Comparison of ENCODE assay signal across 24 cellular contexts in the genomic region with DNA sequence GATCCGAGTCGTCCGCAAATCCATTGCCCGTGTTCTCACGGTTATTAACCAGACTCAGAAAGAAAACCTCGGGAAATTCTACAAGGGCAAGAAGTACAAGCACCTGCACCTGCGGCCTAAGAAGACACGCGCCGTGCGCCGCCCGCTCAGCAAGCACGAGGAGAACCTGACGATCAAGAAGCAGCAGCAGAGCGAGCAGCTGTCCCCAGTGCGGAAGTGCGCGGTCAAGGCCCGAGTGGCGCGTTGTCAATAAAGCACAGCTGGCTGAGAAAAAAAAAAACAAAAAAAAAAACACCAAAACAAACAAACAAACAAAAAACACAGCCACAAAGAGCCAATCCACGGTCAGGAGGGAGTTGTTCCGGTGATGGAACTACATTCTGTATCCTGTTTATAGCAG. TPM values are rescaled to one million over a fixed set of nuclear protein-coding genes. Genes with fewer than 3 reads are reported as not detected.
DNase-seq lines count a peak whose midpoint lies in the region; ATAC-seq, FAIRE-seq and TF ChIP-seq lines count a peak whose summit lies in the region.
"Had no signal": no experiment of that assay in that cellular context is flagged by ENCODE, and none has a peak within 500 bp of the region (broad histone marks: within the 10 kb centered on the region; RNA-seq: fewer than 3 reads in every experiment).

No MANE protein-coding gene starts in this region.

- CTCF ChIA-PET in K562 (lab: Yijun Ruan, JAX; ENCODE audit: low intra/inter-chr PET ratio) = no interaction called here

- TF ChIP-seq POLR2A in K562 (conservative IDR thresholded peaks at IDR 0.05) = no peak

- H4K20me1 ChIP-seq in K562 (replicated peaks; ENCODE audit: control insufficient read depth, insufficient read depth, low read length) = no peaks in the 10 kb centered on the region

- peak overlapping the region in 2 of 6 donors; percentile 21 to 54 for H3K27ac Mint-ChIP-seq in immature natural killer cell
- H3K27ac Mint-ChIP-seq: activated T-cell treated with anti-CD3 and anti-CD28 coated beads, Interleukin-2, amount 50 U/mL, for 72 hours; stimulated activated naive CD8-positive, alpha-beta T cell treated with anti-CD3 and anti-CD28 coated beads, Interleukin-15, Interleukin-2, amounts not matched to agents 100 ng/mL and 50 ng/mL, for 24 hours; WTC11 had no signal

- no peak overlapping the region for H2AFZ ChIP-seq in K562 (ENCODE audit: low read depth, low read length)

- no peak for TF ChIP-seq CTCF in K562 (IDR thresholded peaks at IDR 0.05 in 2 of 3, conservative IDR thresholded peaks at IDR 0.05 in 1 of 3; ENCODE audit: insufficient read depth in 2 of 3, low read depth in 1 of 3, low read length in 3 of 3)

- H3K4me1 ChIP-seq in right cardiac atrium (ENCODE audit: control insufficient read depth, insufficient read depth, low read length) (no peaks in the 10 kb centered on the region), K562 (replicated peaks in 1 of 2; ENCODE audit: control insufficient read depth in 2 of 2, insufficient read depth in 2 of 2, low read length in 2 of 2) (peaks cover 13 to 26% of the 10 kb centered on the region in 2 experiments)
- H3K4me1 ChIP-seq: right lobe of liver, thyroid gland had no signal

- H3K36me3 Mint-ChIP-seq in immature natural killer cell = no peaks in the 10 kb centered on the region
- H3K36me3 Mint-ChIP-seq: WTC11 had no signal

- no peaks in the 10 kb centered on the region for H3K79me2 ChIP-seq in K562 (ENCODE audit: control insufficient read depth, insufficient read depth, low read length)

- intact Hi-C loops in Right ventricle myocardium inferior (cut with DNase I) = no loop called here
- intact Hi-C loops in right cardiac atrium (cut with DNase I) = no loop called here
- intact Hi-C loops in K562 (cut with micrococcal nuclease) = no loop called here

- H3K27me3 Mint-ChIP-seq in immature natural killer cell (ENCODE audit: low read depth in 3 of 3) = peaks cover 0 to 5% (median 4%) of the 10 kb centered on the region in 3 donors
- H3K27me3 Mint-ChIP-seq: stimulated activated naive CD8-positive, alpha-beta T cell treated with anti-CD3 and anti-CD28 coated beads, Interleukin-15, Interleukin-2, amounts not matched to agents 100 ng/mL and 50 ng/mL, for 24 hours had no signal

- H3K9me3 ChIP-seq in right cardiac atrium (ENCODE audit: control insufficient read depth, low read length) = no peaks in the 10 kb centered on the region
- H3K9me3 ChIP-seq in K562 (replicated peaks; ENCODE audit: control insufficient read depth, insufficient read depth, low read depth, low read length) = no peaks in the 10 kb centered on the region; the same call in 1 of the 2 replicates
- H3K9me3 ChIP-seq: right lobe of liver, thyroid gland had no signal

- H3K36me3 ChIP-seq in K562 (ENCODE audit: control insufficient read depth, insufficient read depth, low read length) = no peaks in the 10 kb centered on the region
- H3K36me3 ChIP-seq: right lobe of liver, thyroid gland had no signal

- H3K27ac ChIP-seq in right cardiac atrium (ENCODE audit: low read length) (no peak overlapping the region), K562 (ENCODE audit: extremely low read depth, low read depth, low read length) (no peak overlapping the region)
- H3K27ac ChIP-seq: right lobe of liver, thyroid gland had no signal

- in situ Hi-C loops in KBM-7 (cut with MboI; ENCODE audit: low pct_unique_long_range_greater_than_20kb, low sequenced_read_pairs) (no loop called here), K562 (cut with MboI) (no loop called here)

- DNase-seq in Right ventricle myocardium inferior (ENCODE audit: missing footprints) (peak; percentile 47), right cardiac atrium (no peak), KBM-7 (peak; percentile 79), K562 (ENCODE audit: extremely low read depth in 1 of 4, low spot score in 3 of 4) (no peak), immature natural killer cell (no peak), NCI-H69 (lab: John Stamatoyannopoulos, UW) (no peak)
- DNase-seq in stimulated activated CD4-positive, alpha-beta T cell treated with anti-CD3 and anti-CD28 coated beads, Interleukin-2, amount 100 ng/mL, for 24 hours = no peak
- DNase-seq: activated T-cell treated with anti-CD3 and anti-CD28 coated beads, Interleukin-2, amount 50 U/mL, for 72 hours; COR-L47; DMS79 treated with DMSO at 0.1 percent for 48 hours; mammary epithelial cell; NCI-H1105 treated with DMSO at 0.1 percent for 48 hours; NCI-H2029; NCI-H2227 treated with DMSO at 0.1 percent for 48 hours; NCI-H748 treated with DMSO at 0.1 percent for 48 hours; right lobe of liver; RPMI8226; T-helper 9 cell; thyroid gland had no signal

- H3K9ac ChIP-seq in K562 (ENCODE audit: insufficient read depth in 1 of 2, low read depth in 2 of 2, low read length in 2 of 2) = no peak overlapping the region

- ATAC-seq in Right ventricle myocardium inferior = no peak
- ATAC-seq in right cardiac atrium = no peak
- ATAC-seq in K562 = no peak
- ATAC-seq: activated T-cell treated with anti-CD3 and anti-CD28 coated beads, Interleukin-2, amount 50 U/mL, for 72 hours; GM12878; right lobe of liver; WTC11 had no signal

- 96% methylated on average over 24 of the region's 24 CpGs for WGBS in right cardiac atrium
- WGBS in K562 (ENCODE audit: insufficient coverage, low coverage, missing lambda C conversion rate) = 96% methylated on average over 17 of the region's 24 CpGs

- no TSS peak for BruUV-seq in K562 (replicated peaks; lab: Mats Ljungman, UMichigan)

- no peaks in the 10 kb centered on the region for H3K9me1 ChIP-seq in K562 (ENCODE audit: control insufficient read depth, insufficient read depth, low read length)

- H3K4me3 ChIP-seq in right cardiac atrium (ENCODE audit: low read length) (no peak overlapping the region), K562 (no peak overlapping the region)
- H3K4me3 ChIP-seq: GM12878, right lobe of liver, thyroid gland had no signal

- no peak overlapping the region for H3K4me3 Mint-ChIP-seq in immature natural killer cell
- H3K4me3 Mint-ChIP-seq: activated T-cell treated with anti-CD3 and anti-CD28 coated beads, Interleukin-2, amount 50 U/mL, for 72 hours; stimulated activated naive CD8-positive, alpha-beta T cell treated with anti-CD3 and anti-CD28 coated beads, Interleukin-15, Interleukin-2, amounts not matched to agents 100 ng/mL and 50 ng/mL, for 24 hours; WTC11 had no signal

- TF ChIP-seq EP300 in K562 (IDR thresholded peaks at IDR 0.05; ENCODE audit: low read length) = no peak

- H3K27me3 ChIP-seq in right cardiac atrium (ENCODE audit: control insufficient read depth, insufficient read depth) (no peaks in the 10 kb centered on the region), K562 (ENCODE audit: control insufficient read depth in 2 of 2, insufficient read depth in 2 of 2, low read length in 2 of 2) (no peaks in the 10 kb centered on the region)
- H3K27me3 ChIP-seq: right lobe of liver, thyroid gland had no signal

- H3K9me3 Mint-ChIP-seq in immature natural killer cell = no peaks in the 10 kb centered on the region
- H3K9me3 Mint-ChIP-seq: activated T-cell treated with anti-CD3 and anti-CD28 coated beads, Interleukin-2, amount 50 U/mL, for 72 hours; stimulated activated naive CD8-positive, alpha-beta T cell treated with anti-CD3 and anti-CD28 coated beads, Interleukin-15, Interleukin-2, amounts not matched to agents 100 ng/mL and 50 ng/mL, for 24 hours; WTC11 had no signal

- POLR2A ChIA-PET in K562 (lab: Yijun Ruan, JAX) = no interaction called here

- no peak for TF ChIP-seq RAD21 in K562 (CRISPR knock-in tag; conservative IDR thresholded peaks at IDR 0.05 in 1 of 2, IDR thresholded peaks at IDR 0.05 in 1 of 2)

- peaks cover 13 to 17% of the 10 kb centered on the region in 2 donors for H3K4me1 Mint-ChIP-seq in immature natural killer cell

- no peak for FAIRE-seq in K562 (lab: Jason Lieb, UNC)
- FAIRE-seq: GM12878, H54 had no signal

- H3K4me2 ChIP-seq in K562 (ENCODE audit: insufficient read depth, low read length) = no peak overlapping the region

RNA-seq across cellular contexts. Expression of a gene that starts 4.7 kb away (rescaled TPM):
- total RNA-seq in Right ventricle myocardium inferior (2.9 TPM), right cardiac atrium (1 to 10 TPM; 1.8 to 2.5 (median 2.1) TPM), K562 (2014; rRNA removed) (0.09 TPM in 1 of 2 replicates, not detected in the other), K562 (2014; rRNA removed; fragmentation: Illumina TruSeq; extraction: Trizol) (0.07 and 0.13 TPM in 2 replicates), K562 (2015; rRNA removed; fragmentation: Illumina TruSeq; extraction: Trizol) (0.19 and 0.22 TPM in 2 replicates), K562 (2021) (0.13 and 0.24 TPM in 2 replicates)
- polyA plus RNA-seq in right cardiac atrium (1.00 TPM), K562 (2011; rRNA removed) (0.19 and 0.22 TPM in 2 replicates), K562 (2014; fragmentation: Illumina TruSeq; extraction: Trizol) (0.10 and 0.22 TPM in 2 replicates), K562 (2014; fragmentation: Nextera tagmentation; extraction: Ambion mirVana) (under 1 TPM in 1 of 2 experiments, not detected in 1; 0.03 TPM), K562 (2014; rRNA removed) (0.11 and 0.35 TPM in 2 replicates), immature natural killer cell (1 to 10 TPM in 2 of 3 donors, under 1 TPM in 1; 0.25 to 2.8 (median 2.3) TPM)
- total RNA-seq in K562 (2011; cell fraction: chromatin; rRNA removed; ENCODE audit: low replicate concordance) = 0.35 TPM in 1 of 2 replicates, not detected in the other
- total RNA-seq in K562 (2011; cell fraction: nucleolus; rRNA removed) = 0.13 and 0.17 TPM in 2 replicates
- total RNA-seq in K562 (2011; cell fraction: nucleoplasm; rRNA removed) = not detected in 2 replicates
- 0.18 and 0.25 TPM in 2 replicates for polyA plus RNA-seq in K562 (2011; cell fraction: cytosol; rRNA removed)
- polyA plus RNA-seq in K562 (2011; cell fraction: nucleus; rRNA removed) = 0.29 and 0.40 TPM in 2 replicates
- 0.65 and 0.76 TPM in 2 replicates for polyA plus RNA-seq in K562 (2012)
- polyA minus RNA-seq in K562 (2011; rRNA and poly(A)+ RNA removed) = 0.27 TPM in 1 of 2 replicates, not detected in the other
- polyA minus RNA-seq in K562 (2011; cell fraction: cytosol; rRNA and poly(A)+ RNA removed) = not detected in 2 replicates
- polyA minus RNA-seq in K562 (2011; cell fraction: nucleus; rRNA and poly(A)+ RNA removed) = 0.13 TPM in 1 of 2 replicates, not detected in the other

RNA-seq across cellular contexts. Expression of a gene that starts 37.0 kb away (rescaled TPM):
- total RNA-seq in Right ventricle myocardium inferior = 64.7 TPM
- 10 to 100 TPM; 63.3 to 71.6 (median 69.7) TPM for total RNA-seq in right cardiac atrium
- polyA plus RNA-seq in right cardiac atrium = 69.8 TPM
- 18.8 and 42.3 TPM in 2 replicates for total RNA-seq in K562 (2011; cell fraction: chromatin; rRNA removed; ENCODE audit: low replicate concordance)
- 20.7 and 22.8 TPM in 2 replicates for total RNA-seq in K562 (2011; cell fraction: nucleolus; rRNA removed)
- 12.6 and 17.6 TPM in 2 replicates for total RNA-seq in K562 (2011; cell fraction: nucleoplasm; rRNA removed)
- 14.5 and 19.3 TPM in 2 replicates for total RNA-seq in K562 (2014; rRNA removed)
- total RNA-seq in K562 (2014; rRNA removed; fragmentation: Illumina TruSeq; extraction: Trizol) = 7.0 and 12.7 TPM in 2 replicates
- total RNA-seq in K562 (2015; rRNA removed; fragmentation: Illumina TruSeq; extraction: Trizol) = 13.4 and 16.5 TPM in 2 replicates
- total RNA-seq in K562 (2021) = 24.3 and 24.8 TPM in 2 replicates
- 3.6 and 9.7 TPM in 2 replicates for polyA plus RNA-seq in K562 (2011; rRNA removed)
- 11.1 and 14.7 TPM in 2 replicates for polyA plus RNA-seq in K562 (2011; cell fraction: cytosol; rRNA removed)
- 18.1 and 22.6 TPM in 2 replicates for polyA plus RNA-seq in K562 (2011; cell fraction: nucleus; rRNA removed)
- 22.6 and 23.5 TPM in 2 replicates for polyA plus RNA-seq in K562 (2012)
- polyA plus RNA-seq in K562 (2014; fragmentation: Illumina TruSeq; extraction: Trizol) = 23.5 and 24.5 TPM in 2 replicates
- polyA plus RNA-seq in K562 (2014; fragmentation: Nextera tagmentation; extraction: Ambion mirVana) = under 1 TPM; 0.18 to 0.21 TPM
- 16.6 and 18.2 TPM in 2 replicates for polyA plus RNA-seq in K562 (2014; rRNA removed)
- polyA minus RNA-seq in K562 (2011; rRNA and poly(A)+ RNA removed) = 1.6 and 10.8 TPM in 2 replicates
- polyA minus RNA-seq in K562 (2011; cell fraction: cytosol; rRNA and poly(A)+ RNA removed) = 10.8 and 11.5 TPM in 2 replicates
- 4.6 and 5.7 TPM in 2 replicates for polyA minus RNA-seq in K562 (2011; cell fraction: nucleus; rRNA and poly(A)+ RNA removed)
- under 1 TPM in 1 of 3 donors, not detected in 2; 0.09 TPM for polyA plus RNA-seq in immature natural killer cell

RNA-seq across cellular contexts. Expression of a gene that starts 47.4 kb away (rescaled TPM):
- total RNA-seq in Right ventricle myocardium inferior = 1.2 TPM
- under 1 TPM; 0.33 to 0.96 (median 0.74) TPM for total RNA-seq in right cardiac atrium
- polyA plus RNA-seq in right cardiac atrium = 0.97 TPM
- total RNA-seq in K562 (2011; cell fraction: chromatin; rRNA removed; ENCODE audit: low replicate concordance) = not detected in 2 replicates
- not detected in 2 replicates for total RNA-seq in K562 (2011; cell fraction: nucleolus; rRNA removed)
- total RNA-seq in K562 (2011; cell fraction: nucleoplasm; rRNA removed) = not detected in 2 replicates
- total RNA-seq in K562 (2014; rRNA removed) = not detected in 2 replicates
- total RNA-seq in K562 (2014; rRNA removed; fragmentation: Illumina TruSeq; extraction: Trizol) = not detected in 2 replicates
- not detected in 2 replicates for total RNA-seq in K562 (2015; rRNA removed; fragmentation: Illumina TruSeq; extraction: Trizol)
- 0.18 and 0.27 TPM in 2 replicates for total RNA-seq in K562 (2021)
- polyA plus RNA-seq in K562 (2011; rRNA removed) = not detected in 2 replicates
- 0.04 TPM in 1 of 2 replicates, not detected in the other for polyA plus RNA-seq in K562 (2011; cell fraction: cytosol; rRNA removed)
- polyA plus RNA-seq in K562 (2011; cell fraction: nucleus; rRNA removed) = 0.08 and 0.53 TPM in 2 replicates
- polyA plus RNA-seq in K562 (2012) = not detected in 2 replicates
- polyA plus RNA-seq in K562 (2014; fragmentation: Illumina TruSeq; extraction: Trizol) = not detected in 2 replicates
- not detected for polyA plus RNA-seq in K562 (2014; fragmentation: Nextera tagmentation; extraction: Ambion mirVana)
- 0.07 TPM in 1 of 2 replicates, not detected in the other for polyA plus RNA-seq in K562 (2014; rRNA removed)
- not detected in 2 replicates for polyA minus RNA-seq in K562 (2011; rRNA and poly(A)+ RNA removed)
- not detected in 2 replicates for polyA minus RNA-seq in K562 (2011; cell fraction: cytosol; rRNA and poly(A)+ RNA removed)
- polyA minus RNA-seq in K562 (2011; cell fraction: nucleus; rRNA and poly(A)+ RNA removed) = 0.13 TPM in 1 of 2 replicates, not detected in the other
- polyA plus RNA-seq in immature natural killer cell = 100 to 1,000 TPM; 238 to 344 (median 258) TPM
- total RNA-seq: cerebellum had no signal

RNA-seq across cellular contexts. Expression of a gene that starts 54.6 kb away (rescaled TPM):
- total RNA-seq in Right ventricle myocardium inferior (23.7 TPM), right cardiac atrium (10 to 100 TPM; 25.8 to 36.6 (median 27.9) TPM), K562 (2014; rRNA removed) (49.3 and 79.1 TPM in 2 replicates), K562 (2014; rRNA removed; fragmentation: Illumina TruSeq; extraction: Trizol) (11.6 and 20.2 TPM in 2 replicates), K562 (2015; rRNA removed; fragmentation: Illumina TruSeq; extraction: Trizol) (39.7 and 47.4 TPM in 2 replicates), K562 (2021) (120 and 126 TPM in 2 replicates)
- polyA plus RNA-seq in right cardiac atrium (20.3 TPM), K562 (2011; rRNA removed) (39.6 and 55.9 TPM in 2 replicates), K562 (2014; fragmentation: Illumina TruSeq; extraction: Trizol) (25.6 and 56.1 TPM in 2 replicates), K562 (2014; fragmentation: Nextera tagmentation; extraction: Ambion mirVana) (1 to 10 TPM; 3.8 to 5.9 TPM), K562 (2014; rRNA removed) (58.0 and 62.8 TPM in 2 replicates), immature natural killer cell (10 to 100 TPM; 22.8 to 58.8 (median 55.2) TPM)
- total RNA-seq in K562 (2011; cell fraction: chromatin; rRNA removed; ENCODE audit: low replicate concordance) = 48.8 and 166 TPM in 2 replicates
- total RNA-seq in K562 (2011; cell fraction: nucleolus; rRNA removed) = 171 and 189 TPM in 2 replicates
- total RNA-seq in K562 (2011; cell fraction: nucleoplasm; rRNA removed) = 87.3 and 91.6 TPM in 2 replicates
- 53.3 and 119 TPM in 2 replicates for polyA plus RNA-seq in K562 (2011; cell fraction: cytosol; rRNA removed)
- 113 and 190 TPM in 2 replicates for polyA plus RNA-seq in K562 (2011; cell fraction: nucleus; rRNA removed)
- polyA plus RNA-seq in K562 (2012) = 69.1 and 86.6 TPM in 2 replicates
- 11.0 and 30.4 TPM in 2 replicates for polyA minus RNA-seq in K562 (2011; rRNA and poly(A)+ RNA removed)
- polyA minus RNA-seq in K562 (2011; cell fraction: cytosol; rRNA and poly(A)+ RNA removed) = 50.3 and 58.3 TPM in 2 replicates
- 23.9 and 31.8 TPM in 2 replicates for polyA minus RNA-seq in K562 (2011; cell fraction: nucleus; rRNA and poly(A)+ RNA removed)

Comparison
In these comparisons a context has a peak if more than half of its experiments do, and no peak if none do; other contexts are left out.
1. DNase-seq: peak in Right ventricle myocardium inferior (single experiment) and KBM-7 (single experiment); none in right cardiac atrium (0 of 3), K562 (0 of 4), immature natural killer cell (0 of 3), NCI-H69 (single experiment) and stimulated activated CD4-positive, alpha-beta T cell treated with anti-CD3 and anti-CD28 coated beads, Interleukin-2, amount 100 ng/mL, for 24 hours (0 of 2).